ENCODE assay signal across 9 cellular contexts in the genomic region with DNA sequence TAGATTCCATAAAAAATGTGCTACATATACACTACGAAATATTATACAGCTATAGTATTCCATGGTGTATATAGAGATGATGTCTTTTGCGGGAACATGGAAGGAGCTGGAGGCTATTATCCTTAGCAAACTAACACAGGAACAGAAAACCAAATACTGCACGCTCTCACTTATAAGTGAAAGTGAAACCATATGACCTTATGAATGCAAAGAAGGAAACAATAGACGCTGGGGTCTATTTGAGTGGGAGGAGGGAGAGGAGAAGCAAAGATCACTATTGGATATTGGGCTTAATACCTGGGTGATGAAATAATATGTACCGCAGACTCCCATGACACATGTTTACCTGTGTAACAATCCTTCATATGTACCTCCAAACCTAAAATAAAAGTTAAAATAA.
DNase-seq lines count a peak whose midpoint lies in the region; ATAC-seq and TF ChIP-seq lines count a peak whose summit lies in the region.
"Had no signal": no experiment of that assay in that cellular context is flagged by ENCODE, and none has a peak within 500 bp of the region (broad histone marks: within the 10 kb centered on the region; RNA-seq: fewer than 3 reads in every experiment).

No MANE protein-coding gene starts in this region.

- DNase-seq in NCI-H774 (lab: John Stamatoyannopoulos, UW) (peak; percentile 76), esophagus squamous epithelium (lab: John Stamatoyannopoulos, UW) (no peak), HT-29 (ENCODE audit: low spot score) (no peak), DMS79 treated with DMSO at 0.1 percent for 48 hours (lab: John Stamatoyannopoulos, UW) (no peak), iPS-NIHi11 (ENCODE audit: low spot score) (no peak)

- no peak for TF ChIP-seq CTCF in esophagus squamous epithelium (IDR thresholded peaks at IDR 0.05)

- H3K4me1 ChIP-seq in esophagus squamous epithelium, result no peaks in the 10 kb centered on the region
- H3K4me1 ChIP-seq in urinary bladder (ENCODE audit: insufficient read depth), result no peaks in the 10 kb centered on the region

- WGBS in esophagus squamous epithelium, 2 donors, result 36 to 44% methylated on average over 5 of the region's 5 CpGs
- WGBS in urinary bladder, result 68% methylated on average over 5 of the region's 5 CpGs

- H3K27ac ChIP-seq in esophagus squamous epithelium, result no peak overlapping the region
- peak overlapping the region; percentile 38 for H3K27ac ChIP-seq in urinary bladder (ENCODE audit: low read depth)

- H3K4me3 ChIP-seq in esophagus squamous epithelium (peak overlapping the region in 3 of 4 donors; percentile 25 to 53 (median 25)), urinary bladder (ENCODE audit: low read depth, low read length) (peak overlapping the region; percentile 37)
- H3K4me3 ChIP-seq: lung had no signal

- H3K36me3 ChIP-seq in esophagus squamous epithelium, result no peaks in the 10 kb centered on the region
- H3K36me3 ChIP-seq in urinary bladder (ENCODE audit: insufficient read depth), result no peaks in the 10 kb centered on the region

- TF ChIP-seq POLR2A in esophagus squamous epithelium (IDR thresholded peaks at IDR 0.05), result no peak

- H3K27me3 ChIP-seq in esophagus squamous epithelium, result no peaks in the 10 kb centered on the region

- H3K9me3 ChIP-seq in esophagus squamous epithelium, result no peaks in the 10 kb centered on the region

- ATAC-seq in GM18511 (IDR thresholded peaks at IDR 0.05; ENCODE audit: unreplicated experiment), result peak; percentile 95
- ATAC-seq in HG02610 (IDR thresholded peaks at IDR 0.05; ENCODE audit: unreplicated experiment), result peak; percentile 94

- intact Hi-C loops in esophagus squamous epithelium (cut with DNase I), result no loop called here
